Comparison of ENCODE assay signal across 29 cellular contexts in genomic region chr10:69246036-69246435, GRCh38. TPM values are rescaled to one million over a fixed set of nuclear protein-coding genes. Genes with fewer than 3 reads are reported as not detected.
"Had no signal": no experiment of that assay in that cellular context is flagged by ENCODE, and none has a peak within 500 bp of the region (broad histone marks: within the 10 kb centered on the region; RNA-seq: fewer than 3 reads in every experiment).

No MANE protein-coding gene starts in this region.

- H3K27me3 ChIP-seq: colonic mucosa, esophagus squamous epithelium, gastrocnemius medialis, heart right ventricle, left lung had no signal

- H3K36me3 ChIP-seq: colonic mucosa, esophagus squamous epithelium, gastrocnemius medialis, heart right ventricle, left lung, lower lobe of right lung had no signal

- H3K36me3 Mint-ChIP-seq: mesothelial cell of epicardium, naive B cell had no signal

- H3K27ac ChIP-seq: colonic mucosa, epithelial cell of prostate, esophagus squamous epithelium, gastrocnemius medialis, heart right ventricle, left lung, lower lobe of right lung had no signal

- H3K27ac Mint-ChIP-seq: dendritic cell treated with granulocyte-macrophage colony-stimulating factor and Interleukin-4, amounts not matched to agents 40 ng/mL and 50 ng/mL, for 4 days; effector memory CD8-positive, alpha-beta T cell; endodermal cell; mesothelial cell of epicardium; naive B cell had no signal

- H3K4me3 ChIP-seq: colonic mucosa, esophagus squamous epithelium, gastrocnemius medialis, heart right ventricle, left lung, lower lobe of right lung, mucosa of descending colon had no signal

- H3K4me1 ChIP-seq: colonic mucosa, gastrocnemius medialis, heart right ventricle, left lung, lower lobe of right lung had no signal

- DNase-seq: colonic mucosa; cortex of kidney; effector CD8-positive, alpha-beta T cell; effector memory CD8-positive, alpha-beta T cell; endodermal cell; erythroblast; esophagus squamous epithelium; foreskin fibroblast; foreskin melanocyte; gastrocnemius medialis; glutamatergic neuron; head of caudate nucleus; heart right ventricle; hippocampal formation; left cardiac atrium; left lung; left ventricle myocardium superior; lower lobe of right lung; mesenchymal stem cell; mucosa of descending colon; naive B cell had no signal

- FAIRE-seq: endometrium, islet of Langerhans, keratinocyte had no signal

- H3K9me3 Mint-ChIP-seq: dendritic cell treated with granulocyte-macrophage colony-stimulating factor and Interleukin-4, amounts not matched to agents 40 ng/mL and 50 ng/mL, for 4 days; effector memory CD8-positive, alpha-beta T cell; mesothelial cell of epicardium; naive B cell had no signal

- H3K4me3 Mint-ChIP-seq: dendritic cell treated with granulocyte-macrophage colony-stimulating factor and Interleukin-4, amounts not matched to agents 40 ng/mL and 50 ng/mL, for 4 days; effector memory CD8-positive, alpha-beta T cell; endodermal cell; mesothelial cell of epicardium; naive B cell had no signal

- H3K9me3 ChIP-seq: colonic mucosa, esophagus squamous epithelium, gastrocnemius medialis, left lung, lower lobe of right lung, mucosa of descending colon had no signal

- H3K4me1 Mint-ChIP-seq: naive B cell had no signal

- ATAC-seq: effector memory CD8-positive, alpha-beta T cell; esophagus mucosa; gastrocnemius medialis; heart right ventricle; left cardiac atrium; left lung; left ventricle myocardium superior; lower lobe of right lung; mucosa of descending colon had no signal

RNA-seq across cellular contexts. Expression of gene HKDC1, which starts 25.9 kb away (rescaled TPM):
- total RNA-seq: left ventricle myocardium superior, lung microvascular endothelial cell, mesothelial cell of epicardium had no signal
